Comparison of ENCODE assay signal across 14 cellular contexts in the genomic region with DNA sequence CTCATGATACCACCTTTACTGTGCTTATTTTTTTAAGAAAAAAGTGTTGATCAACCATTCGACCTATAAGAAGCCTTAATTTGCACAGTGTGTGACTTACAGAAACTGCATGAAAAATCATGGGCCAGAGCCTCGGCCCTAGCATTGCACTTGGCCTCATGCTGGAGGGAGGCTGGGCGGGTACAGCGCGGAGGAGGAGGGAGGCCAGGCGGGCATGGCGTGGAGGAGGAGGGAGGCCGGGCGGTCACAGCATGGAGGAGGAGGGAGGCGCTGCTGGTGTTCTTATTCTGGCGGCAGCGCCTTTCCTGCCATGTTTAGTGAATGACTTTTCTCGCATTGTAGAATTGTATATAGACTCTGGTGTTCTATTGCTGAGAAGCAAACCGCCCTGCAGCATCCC. TPM values are rescaled to one million over a fixed set of nuclear protein-coding genes. Genes with fewer than 3 reads are reported as not detected.
DNase-seq lines count a peak whose midpoint lies in the region; ATAC-seq and TF ChIP-seq lines count a peak whose summit lies in the region.
"Had no signal": no experiment of that assay in that cellular context is flagged by ENCODE, and none has a peak within 500 bp of the region (broad histone marks: within the 10 kb centered on the region; RNA-seq: fewer than 3 reads in every experiment).

No MANE protein-coding gene starts in this region.

- dilution Hi-C loops in IMR-90 (cut with HindIII; ENCODE audit: low sequenced_read_pairs, unreplicated experiment) = no loop called here

- H2BK5ac ChIP-seq in IMR-90 (ENCODE audit: low read depth, low read length, poor library complexity, severe bottlenecking) = no peak overlapping the region

- POLR2A ChIA-PET in IMR-90 (lab: Charles Lee; ENCODE audit: unreplicated experiment) = no interaction called here

- no peak overlapping the region for H4K5ac ChIP-seq in IMR-90 (ENCODE audit: low read depth, low read length)

- H3K4me3 ChIP-seq in IMR-90 (ENCODE audit: insufficient read depth, low read depth, low read length) = no peak overlapping the region
- no peak overlapping the region for H3K4me3 ChIP-seq in upper lobe of right lung
- H3K4me3 ChIP-seq: BLaER1 had no signal

- no peak for TF ChIP-seq POLR2A in IMR-90 (IDR thresholded peaks at IDR 0.05; ENCODE audit: low read depth, low read length)

- 83% methylated on average over 2 of the region's 14 CpGs; no CpG with 5 or more reads in 1 of the 2 experiments for WGBS in IMR-90 (ENCODE audit: extremely low coverage in 2 of 2, insufficient read length in 1 of 2), 2 experiments

- H3K4me1 ChIP-seq in IMR-90 (ENCODE audit: control insufficient read depth, insufficient read depth, low read length) (no peaks in the 10 kb centered on the region; the same call in 1 of the 2 replicates), upper lobe of right lung (peaks cover 5% of the 10 kb centered on the region)

- H3K27me3 ChIP-seq in IMR-90 (ENCODE audit: control insufficient read depth, insufficient read depth, low read length) (no peaks in the 10 kb centered on the region), upper lobe of right lung (no peaks in the 10 kb centered on the region)
- H3K27me3 ChIP-seq: BLaER1 had no signal

- no peaks in the 10 kb centered on the region for H4K20me1 ChIP-seq in IMR-90 (ENCODE audit: insufficient read depth, low read length)

- H3K4ac ChIP-seq in IMR-90 (ENCODE audit: low read depth, low read length) = no peak overlapping the region

- H3K23ac ChIP-seq in IMR-90 (ENCODE audit: low read depth, low read length) = no peak overlapping the region

- TSS peak; percentile 85 for BruUV-seq in IMR-90 (replicated peaks; lab: Mats Ljungman, UMichigan)

- no peak overlapping the region for H4K91ac ChIP-seq in IMR-90 (ENCODE audit: insufficient read depth, low read depth, low read length)

- H3K9me3 ChIP-seq in IMR-90 (ENCODE audit: control insufficient read depth, insufficient read depth, low read length) (no peaks in the 10 kb centered on the region), upper lobe of right lung (no peaks in the 10 kb centered on the region)
- H3K9me3 ChIP-seq: BLaER1 had no signal

- no peak overlapping the region for H3K4me2 ChIP-seq in IMR-90 (ENCODE audit: low read depth, low read length)
- H3K4me2 ChIP-seq: BLaER1 had no signal

- peak; percentile 43 for DNase-seq in cardiac septum (ENCODE audit: low spot score)
- DNase-seq in Right ventricle myocardium inferior (ENCODE audit: missing footprints) = no peak
- DNase-seq in IMR-90 = no peak
- DNase-seq in islet precursor cell = peak; percentile 4
- DNase-seq in upper lobe of right lung = peak; percentile 57
- DNase-seq in NCI-H187 (lab: John Stamatoyannopoulos, UW) = no peak
- DNase-seq: 8988T; AML-193; CD8-positive, alpha-beta memory T cell; DMS 273 treated with DMSO at 0.1 percent for 48 hours; HCEC 1CT had no signal

- H3K9ac ChIP-seq in IMR-90 (ENCODE audit: low read depth, low read length) = no peak overlapping the region
- H3K9ac ChIP-seq: BLaER1 had no signal

- H2AFZ ChIP-seq in IMR-90 (replicated peaks; ENCODE audit: low read length, poor library complexity) = no peak overlapping the region

- H3K27ac ChIP-seq in IMR-90 (ENCODE audit: insufficient read depth, low read length) (no peak overlapping the region), upper lobe of right lung (no peak overlapping the region)
- H3K27ac ChIP-seq: BLaER1 had no signal

- peaks cover 2% of the 10 kb centered on the region; the same call in 1 of the 2 replicates for H3K9me1 ChIP-seq in IMR-90 (ENCODE audit: insufficient read depth, low read length)

- H3K18ac ChIP-seq in IMR-90 (ENCODE audit: low read depth, low read length) = no peak overlapping the region

- intact Hi-C loops in cardiac septum (cut with DNase I) (no loop called here), Right ventricle myocardium inferior (cut with DNase I) (no loop called here), IMR-90 (cut with micrococcal nuclease) (no loop called here), upper lobe of right lung (cut with DNase I) (no loop called here)

- no peak overlapping the region for H4K8ac ChIP-seq in IMR-90 (ENCODE audit: low read depth in 2 of 2, low read length in 2 of 2)

- TF ChIP-seq CTCF in IMR-90 (conservative IDR thresholded peaks at IDR 0.05; ENCODE audit: low read depth, low read length) = no peak
- no peak for TF ChIP-seq CTCF in upper lobe of right lung (IDR thresholded peaks at IDR 0.05)

- H3K36me3 ChIP-seq in IMR-90 (ENCODE audit: control insufficient read depth, insufficient read depth, low read length) (peaks cover 59% of the 10 kb centered on the region), upper lobe of right lung (peaks cover 60% of the 10 kb centered on the region)

- H2BK15ac ChIP-seq in IMR-90 (ENCODE audit: low read depth, low read length) = no peak overlapping the region

- in situ Hi-C loops in IMR-90 (cut with MboI; ENCODE audit: low sequenced_read_pairs) = no loop called here

- no peak overlapping the region for H2AK9ac ChIP-seq in IMR-90 (replicated peaks; ENCODE audit: low read depth, low read length, poor library complexity)

- CTCF ChIA-PET in IMR-90 (lab: Yijun Ruan, JAX) = interaction anchor here (1.0 kb wide), 1 partner anchor 350 kb away, joined by 3 read pairs; no protein-coding TSS in a partner anchor

- H2AK5ac ChIP-seq in IMR-90 (ENCODE audit: low read depth, low read length) = no peak overlapping the region

- no peak overlapping the region for H2BK120ac ChIP-seq in IMR-90 (ENCODE audit: low read depth, low read length)

- peaks cover 0 to 3% of the 10 kb centered on the region in 2 experiments; a peak in 1 of 4 replicates for H3K79me1 ChIP-seq in IMR-90 (ENCODE audit: low read depth in 1 of 2, low read length in 2 of 2)

- no peak overlapping the region for H3K56ac ChIP-seq in IMR-90 (ENCODE audit: extremely low read depth, insufficient read depth, low read length)

- no peak overlapping the region for H3K14ac ChIP-seq in IMR-90 (replicated peaks; ENCODE audit: low read depth, low read length)

- TF ChIP-seq RAD21 in IMR-90 (IDR thresholded peaks at IDR 0.05; ENCODE audit: low read length) = no peak

- H2BK20ac ChIP-seq in IMR-90 (ENCODE audit: low read depth, low read length) = no peak overlapping the region

- no peak for ATAC-seq in Right ventricle myocardium inferior
- ATAC-seq in IMR-90 (ENCODE audit: low read depth) = no peak
- ATAC-seq in upper lobe of right lung = no peak
- no peak for ATAC-seq in HG03196 (IDR thresholded peaks at IDR 0.05; ENCODE audit: unreplicated experiment)

TF ChIP-seq in IMR-90, 13 proteins besides CTCF, POLR2A, EP300 and RAD21:
- TF ChIP-seq FOS (IDR thresholded peaks at IDR 0.05; ENCODE audit: low read depth, low read length) (no peak), NFE2L2 (IDR thresholded peaks at IDR 0.05; ENCODE audit: low read depth, low read length) (no peak), MAFK (IDR thresholded peaks at IDR 0.05; ENCODE audit: low read depth, low read length) (no peak), BHLHE40 (IDR thresholded peaks at IDR 0.05; ENCODE audit: low read depth, low read length) (no peak), RFX5 (IDR thresholded peaks at IDR 0.05; ENCODE audit: low read depth, low read length) (no peak), CEBPB (IDR thresholded peaks at IDR 0.05; ENCODE audit: low read depth, low read length) (no peak), CHD1 (IDR thresholded peaks at IDR 0.05; ENCODE audit: low read depth, low read length) (no peak), MXI1 (IDR thresholded peaks at IDR 0.05; ENCODE audit: borderline replicate concordance, low read depth, low read length) (no peak), MAZ (IDR thresholded peaks at IDR 0.05; ENCODE audit: borderline replicate concordance, low read depth, low read length) (no peak), SMC3 (IDR thresholded peaks at IDR 0.05; ENCODE audit: low read depth, low read length) (no peak), RCOR1 (IDR thresholded peaks at IDR 0.05; ENCODE audit: insufficient replicate concordance, low read length) (no peak)
- TF ChIP-seq, protein P1, sequence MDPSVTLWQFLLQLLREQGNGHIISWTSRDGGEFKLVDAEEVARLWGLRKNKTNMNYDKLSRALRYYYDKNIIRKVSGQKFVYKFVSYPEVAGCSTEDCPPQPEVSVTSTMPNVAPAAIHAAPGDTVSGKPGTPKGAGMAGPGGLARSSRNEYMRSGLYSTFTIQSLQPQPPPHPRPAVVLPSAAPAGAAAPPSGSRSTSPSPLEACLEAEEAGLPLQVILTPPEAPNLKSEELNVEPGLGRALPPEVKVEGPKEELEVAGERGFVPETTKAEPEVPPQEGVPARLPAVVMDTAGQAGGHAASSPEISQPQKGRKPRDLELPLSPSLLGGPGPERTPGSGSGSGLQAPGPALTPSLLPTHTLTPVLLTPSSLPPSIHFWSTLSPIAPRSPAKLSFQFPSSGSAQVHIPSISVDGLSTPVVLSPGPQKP (IDR thresholded peaks at IDR 0.05; ENCODE audit: borderline replicate concordance, low read depth, low read length) = no peak
- TF ChIP-seq, protein P2, sequence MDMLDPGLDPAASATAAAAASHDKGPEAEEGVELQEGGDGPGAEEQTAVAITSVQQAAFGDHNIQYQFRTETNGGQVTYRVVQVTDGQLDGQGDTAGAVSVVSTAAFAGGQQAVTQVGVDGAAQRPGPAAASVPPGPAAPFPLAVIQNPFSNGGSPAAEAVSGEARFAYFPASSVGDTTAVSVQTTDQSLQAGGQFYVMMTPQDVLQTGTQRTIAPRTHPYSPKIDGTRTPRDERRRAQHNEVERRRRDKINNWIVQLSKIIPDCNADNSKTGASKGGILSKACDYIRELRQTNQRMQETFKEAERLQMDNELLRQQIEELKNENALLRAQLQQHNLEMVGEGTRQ (IDR thresholded peaks at IDR 0.05; ENCODE audit: low read depth, low read length) = no peak

RNA-seq across cellular contexts. Expression of gene SLC22A1, which starts 15.6 kb away (rescaled TPM):
- not detected for total RNA-seq in cardiac septum
- total RNA-seq in Right ventricle myocardium inferior = 0.51 TPM
- total RNA-seq in IMR-90 (2012; rRNA removed) = 0.28 TPM in 1 of 2 replicates, not detected in the other
- polyA plus RNA-seq in IMR-90 (2012; rRNA removed) = 0.09 and 0.10 TPM in 2 replicates
- 0.08 TPM in 1 of 2 replicates, not detected in the other for polyA plus RNA-seq in IMR-90 (2012; cell fraction: cytosol; rRNA removed)
- polyA plus RNA-seq in IMR-90 (2012; cell fraction: nucleus; rRNA removed; ENCODE audit: low replicate concordance) = 0.60 and 1.0 TPM in 2 replicates
- 2.7 TPM for total RNA-seq in upper lobe of right lung
- total RNA-seq: H4 had no signal

Comparison
In these comparisons a context has a peak if more than half of its experiments do, and no peak if none do; other contexts are left out.
1. DNase-seq: peak in cardiac septum (single experiment), islet precursor cell (single experiment) and upper lobe of right lung (single experiment); none in Right ventricle myocardium inferior (single experiment), IMR-90 (single experiment) and NCI-H187 (0 of 2).